In genomic region chr11:62694455-62695167, GRCh38 we compare ENCODE assay signal across 8 cellular contexts. TPM values are rescaled to one million over a fixed set of nuclear protein-coding genes. Genes with fewer than 3 reads are reported as not detected.
DNase-seq lines count a peak whose midpoint lies in the region; ATAC-seq, FAIRE-seq and TF ChIP-seq lines count a peak whose summit lies in the region.

No MANE protein-coding gene starts in this region.

- CTCF ChIA-PET in AG04449 (lab: Yijun Ruan, JAX) = interaction anchor here (0.6 to 10.7 kb wide), 24 partner anchors 10 to 313 kb away, joined by 3 to 152 read pairs (median 4); partner anchors contain the start of genes BSCL2, C11orf98, CSKMT and GNG3
- CTCF ChIA-PET in activated CD8-positive, alpha-beta T cell treated with anti-CD3 and anti-CD28 coated beads for 36 hours (lab: Charles Lee) = interaction anchor here (0.5 to 6.9 kb wide), 50 partner anchors 9 to 321 kb away, joined by 3 to 79 read pairs (median 4); partner anchors contain the start of genes B3GAT3, C11orf98, CSKMT and GANAB

- peaks cover 28% of the 10 kb centered on the region for H3K36me3 Mint-ChIP-seq in activated CD8-positive, alpha-beta T cell treated with anti-CD3 and anti-CD28 coated beads for 36 hours (ENCODE audit: low read depth)

- peaks cover 13% of the 10 kb centered on the region for H3K79me1 ChIP-seq in mesenchymal stem cell (replicated peaks; ENCODE audit: low read length, poor library complexity, severe bottlenecking)

- peaks cover 13% of the 10 kb centered on the region for H3K4me1 ChIP-seq in mesenchymal stem cell (ENCODE audit: control insufficient read depth, insufficient read depth, low read depth, low read length)

- H3K27me3 Mint-ChIP-seq in activated CD8-positive, alpha-beta T cell treated with anti-CD3 and anti-CD28 coated beads for 36 hours = no peaks in the 10 kb centered on the region

- H2BK15ac ChIP-seq in mesenchymal stem cell (ENCODE audit: low read depth, poor library complexity, severe bottlenecking) = no peak overlapping the region

- H3K27ac Mint-ChIP-seq in activated CD8-positive, alpha-beta T cell treated with anti-CD3 and anti-CD28 coated beads for 36 hours = no peak overlapping the region

- POLR2A ChIA-PET in AG04449 (lab: Yijun Ruan, JAX) = interaction anchor here (0.6 to 1.8 kb wide), 4 partner anchors 10 to 30 kb away, joined by 3 to 6 read pairs (median 4); partner anchors contain the start of genes C11orf98, CSKMT and LBHD1
- POLR2A ChIA-PET in activated CD8-positive, alpha-beta T cell treated with anti-CD3 and anti-CD28 coated beads for 36 hours (lab: Charles Lee) = interaction anchor here (0.8 to 2.5 kb wide), 7 partner anchors 11 to 102 kb away, joined by 3 to 9 read pairs (median 4); partner anchors contain the start of genes C11orf98, CSKMT and TMEM223

- TF ChIP-seq CTCF in AG04449 (IDR thresholded peaks at IDR 0.05; ENCODE audit: insufficient read depth, low read length, missing control alignments) = peak; percentile 84
- peak; percentile 92 for TF ChIP-seq CTCF in activated CD8-positive, alpha-beta T cell treated with anti-CD3 and anti-CD28 coated beads for 36 hours (IDR thresholded peaks at IDR 0.05)

- no peak overlapping the region for H2BK5ac ChIP-seq in mesenchymal stem cell (ENCODE audit: low read depth, low read length, poor library complexity, severe bottlenecking)

- no peak overlapping the region for H3K23ac ChIP-seq in mesenchymal stem cell (ENCODE audit: low read length in 2 of 2)

- 64% methylated on average over 14 of the region's 14 CpGs for WGBS in mesenchymal stem cell

- no peak overlapping the region for H3K14ac ChIP-seq in mesenchymal stem cell (ENCODE audit: low read length in 2 of 2)

- no peak overlapping the region for H3K4me3 Mint-ChIP-seq in activated CD8-positive, alpha-beta T cell treated with anti-CD3 and anti-CD28 coated beads for 36 hours

- no peak overlapping the region for H3K4me2 ChIP-seq in mesenchymal stem cell (ENCODE audit: low read length, poor library complexity, severe bottlenecking)

- H2BK120ac ChIP-seq in mesenchymal stem cell (ENCODE audit: low read depth, low read length) = no peak overlapping the region

- H2AK5ac ChIP-seq in mesenchymal stem cell (ENCODE audit: low read length, severe bottlenecking) = peak overlapping the region; percentile 6

- H4K91ac ChIP-seq in mesenchymal stem cell (ENCODE audit: low read length) = no peak overlapping the region

- H3K27me3 ChIP-seq in mesenchymal stem cell (ENCODE audit: control insufficient read depth in 1 of 2, insufficient read depth in 1 of 2, low read length in 2 of 2) = no peaks in the 10 kb centered on the region

- ATAC-seq in activated CD8-positive, alpha-beta T cell treated with anti-CD3 and anti-CD28 coated beads for 36 hours = peak; percentile 84
- no peak for ATAC-seq in GM21723 (IDR thresholded peaks at IDR 0.05; ENCODE audit: unreplicated experiment)

- peak; percentile 75 for FAIRE-seq in GM18507 (lab: Jason Lieb, UNC)

- H3K4me1 Mint-ChIP-seq in activated CD8-positive, alpha-beta T cell treated with anti-CD3 and anti-CD28 coated beads for 36 hours (ENCODE audit: low read depth) = peaks cover 7% of the 10 kb centered on the region

- H2BK12ac ChIP-seq in mesenchymal stem cell (ENCODE audit: low read length in 2 of 2) = no peak overlapping the region

- H3K18ac ChIP-seq in mesenchymal stem cell (ENCODE audit: low read depth in 1 of 2, low read length in 2 of 2) = no peak overlapping the region

- no peaks in the 10 kb centered on the region for H3K9me3 ChIP-seq in mesenchymal stem cell (ENCODE audit: control insufficient read depth, low read length)

- no peak overlapping the region for H3K4me3 ChIP-seq in AG04449 (ENCODE audit: low read depth, low read length)
- no peak overlapping the region for H3K4me3 ChIP-seq in mesenchymal stem cell (ENCODE audit: insufficient read depth in 1 of 2, low read depth in 1 of 2, low read length in 2 of 2)

- peaks cover 36 to 42% of the 10 kb centered on the region in 2 experiments for H3K36me3 ChIP-seq in mesenchymal stem cell (ENCODE audit: control insufficient read depth in 1 of 2, insufficient read depth in 2 of 2, low read depth in 1 of 2, low read length in 2 of 2)

- H4K8ac ChIP-seq in mesenchymal stem cell (ENCODE audit: low read length) = no peak overlapping the region

- H3K9me3 Mint-ChIP-seq in activated CD8-positive, alpha-beta T cell treated with anti-CD3 and anti-CD28 coated beads for 36 hours = no peaks in the 10 kb centered on the region

- H3K4ac ChIP-seq in mesenchymal stem cell (ENCODE audit: low read depth in 1 of 2, low read length in 2 of 2) = no peak overlapping the region

- no peak overlapping the region for H2AFZ ChIP-seq in mesenchymal stem cell (ENCODE audit: low read depth, low read length)

- H3K9ac ChIP-seq in mesenchymal stem cell (ENCODE audit: low read length) = peak overlapping the region; percentile 77

- intact Hi-C loops in activated CD8-positive, alpha-beta T cell treated with anti-CD3 and anti-CD28 coated beads for 36 hours (cut with micrococcal nuclease) = no loop called here

- no peak overlapping the region for H3K27ac ChIP-seq in mesenchymal stem cell (ENCODE audit: low read length, poor library complexity, severe bottlenecking)

- DNase-seq in AG04449 (ENCODE audit: low read depth, low spot score) (no peak), GM18507 (ENCODE audit: extremely low spot score, insufficient read length, low read depth) (peak; percentile 54), NCI-H69 (lab: John Stamatoyannopoulos, UW) (peak; percentile 85), mesenchymal stem cell (peak; percentile 84)
- DNase-seq in activated CD8-positive, alpha-beta T cell treated with anti-CD3 and anti-CD28 coated beads for 36 hours = peak; percentile 87
- DNase-seq in effector CD8-positive, alpha-beta T cell (lab: John Stamatoyannopoulos, UW) = peak; percentile 62
- DNase-seq in stimulated activated CD8-positive, alpha-beta memory T cell treated with anti-CD3 and anti-CD28 coated beads, Interleukin-2, amount 100 ng/mL, for 1 hour (ENCODE audit: low read depth in 2 of 2) = peak; percentile 60 to 64

RNA-seq across cellular contexts. Expression of gene LRRN4CL, which starts 5.3 kb away (rescaled TPM):
- not detected for total RNA-seq in activated CD8-positive, alpha-beta T cell treated with anti-CD3 and anti-CD28 coated beads for 36 hours
- polyA plus RNA-seq in mesenchymal stem cell (2013, experiment 1 of 2) = 3.7 TPM
- 4.0 TPM for polyA plus RNA-seq in mesenchymal stem cell (2013, experiment 2 of 2)

RNA-seq across cellular contexts. Expression of gene BSCL2, which starts 12.6 kb away (rescaled TPM):
- total RNA-seq in activated CD8-positive, alpha-beta T cell treated with anti-CD3 and anti-CD28 coated beads for 36 hours = 10 to 100 TPM; 22.1 to 24.1 TPM
- polyA plus RNA-seq in mesenchymal stem cell (2013, experiment 1 of 2) = 41.4 TPM
- polyA plus RNA-seq in mesenchymal stem cell (2013, experiment 2 of 2) = 41.0 TPM

RNA-seq across cellular contexts. Expression of gene GNG3, which starts 12.9 kb away (rescaled TPM):
- total RNA-seq in activated CD8-positive, alpha-beta T cell treated with anti-CD3 and anti-CD28 coated beads for 36 hours = not detected
- polyA plus RNA-seq in mesenchymal stem cell (2013, experiment 1 of 2) = 0.10 TPM
- polyA plus RNA-seq in mesenchymal stem cell (2013, experiment 2 of 2) = 0.07 TPM

RNA-seq across cellular contexts. Expression of gene UBXN1, which starts 15.7 kb away (rescaled TPM):
- 100 to 1,000 TPM; 104 to 120 TPM for total RNA-seq in activated CD8-positive, alpha-beta T cell treated with anti-CD3 and anti-CD28 coated beads for 36 hours
- polyA plus RNA-seq in mesenchymal stem cell (2013, experiment 1 of 2) = 117 TPM
- polyA plus RNA-seq in mesenchymal stem cell (2013, experiment 2 of 2) = 110 TPM

RNA-seq across cellular contexts. Expression of gene LBHD1, which starts 22.5 kb away (rescaled TPM):
- 10 to 100 TPM; 12.0 to 12.9 TPM for total RNA-seq in activated CD8-positive, alpha-beta T cell treated with anti-CD3 and anti-CD28 coated beads for 36 hours
- polyA plus RNA-seq in mesenchymal stem cell (2013, experiment 1 of 2) = 5.4 TPM
- 4.7 TPM for polyA plus RNA-seq in mesenchymal stem cell (2013, experiment 2 of 2)
